ENCODE assay signal across 19 cellular contexts in genomic region chr12:51647647-51648046, GRCh38. TPM values are rescaled to one million over a fixed set of nuclear protein-coding genes. Genes with fewer than 3 reads are reported as not detected.
A peak's percentile ranks its signal among the peaks of the same experiment; 100 is the strongest.
DNase-seq lines count a peak whose midpoint lies in the region; ATAC-seq and TF ChIP-seq lines count a peak whose summit lies in the region.
"Had no signal": no experiment of that assay in that cellular context is flagged by ENCODE, and none has a peak within 500 bp of the region (broad histone marks: within the 10 kb centered on the region; RNA-seq: fewer than 3 reads in every experiment).

No MANE protein-coding gene starts in this region.

- no peak overlapping the region for H3K4me2 ChIP-seq in SK-N-SH
- H3K4me2 ChIP-seq in OCI-LY7 (ENCODE audit: low read length), result no peak overlapping the region
- H3K4me2 ChIP-seq: A549 had no signal

- H3K9me3 ChIP-seq in SK-N-SH (no peaks in the 10 kb centered on the region), OCI-LY7 (ENCODE audit: low read length) (no peaks in the 10 kb centered on the region)
- H3K9me3 ChIP-seq: A549, HAP-1 had no signal

- BruUV-seq in OCI-LY7 (replicated peaks; lab: Mats Ljungman, UMichigan), result no TSS peak

- intact Hi-C loops in OCI-LY7 (cut with micrococcal nuclease; ENCODE audit: unreplicated experiment), result no loop called here

- no peaks in the 10 kb centered on the region for H3K9me2 ChIP-seq in SK-N-SH
- H3K9me2 ChIP-seq in OCI-LY7 (ENCODE audit: insufficient read depth, low read length), result no peaks in the 10 kb centered on the region

- TF ChIP-seq RAD21 in SK-N-SH (IDR thresholded peaks at IDR 0.05; ENCODE audit: low read length), result no peak

- peaks cover 12% of the 10 kb centered on the region for H3K79me2 ChIP-seq in SK-N-SH (ENCODE audit: insufficient read depth)
- no peaks in the 10 kb centered on the region for H3K79me2 ChIP-seq in OCI-LY7 (ENCODE audit: insufficient read depth, low read depth, low read length)

- H3K4me1 ChIP-seq in SK-N-SH (ENCODE audit: control insufficient read depth in 1 of 2, insufficient read depth in 2 of 2, low read depth in 1 of 2, low read length in 1 of 2) (no peaks in the 10 kb centered on the region; a peak in 1 of 4 replicates), OCI-LY7 (ENCODE audit: insufficient read depth, low read length, poor library complexity, severe bottlenecking) (no peaks in the 10 kb centered on the region)
- H3K4me1 ChIP-seq: A549, Caco-2 had no signal

- no peaks in the 10 kb centered on the region for H3K27me3 ChIP-seq in SK-N-SH (ENCODE audit: insufficient read depth)

- no peak for ATAC-seq in SK-N-SH treated with all-trans-retinoic acid at 6 μM for 48 hours
- ATAC-seq: A549 had no signal

- H3K4me3 ChIP-seq in SK-N-SH (ENCODE audit: low read depth in 2 of 2, low read length in 1 of 2) (no peak overlapping the region), OCI-LY7 (ENCODE audit: low read depth, low read length, poor library complexity, severe bottlenecking) (no peak overlapping the region)
- H3K4me3 ChIP-seq: A549, HAP-1 had no signal

- H4K20me1 ChIP-seq in SK-N-SH (ENCODE audit: insufficient read depth), result peaks cover 9% of the 10 kb centered on the region; the same call in 1 of the 2 replicates
- H4K20me1 ChIP-seq in OCI-LY7 (ENCODE audit: insufficient read depth, low read length), result no peaks in the 10 kb centered on the region

- H2AFZ ChIP-seq in SK-N-SH (ENCODE audit: low read depth) (no peak overlapping the region), OCI-LY7 (ENCODE audit: low read length) (no peak overlapping the region)

- TF ChIP-seq CTCF in SK-N-SH (IDR thresholded peaks at IDR 0.05) (no peak), OCI-LY7 (conservative IDR thresholded peaks at IDR 0.05; ENCODE audit: low read length) (no peak)

- no peak for TF ChIP-seq EP300 in SK-N-SH (IDR thresholded peaks at IDR 0.05; ENCODE audit: borderline replicate concordance in 1 of 2, low read depth in 1 of 2, low read length in 1 of 2)

- H3K9ac ChIP-seq in SK-N-SH, result no peak overlapping the region

- POLR2A ChIA-PET in SK-N-SH (lab: Yijun Ruan, JAX) (no interaction called here), OCI-LY7 (lab: Charles Lee) (interaction anchor here (0.8 kb wide), 1 partner anchor 15 kb away, joined by 3 read pairs; no protein-coding TSS in a partner anchor)

- H3F3A ChIP-seq in SK-N-SH (replicated peaks; ENCODE audit: insufficient read depth), result no peaks in the 10 kb centered on the region

- no peaks in the 10 kb centered on the region for H3K36me3 ChIP-seq in SK-N-SH (replicated peaks in 1 of 2; ENCODE audit: control insufficient read depth in 1 of 2, insufficient read depth in 2 of 2, low read length in 1 of 2)
- no peaks in the 10 kb centered on the region for H3K36me3 ChIP-seq in OCI-LY7 (ENCODE audit: insufficient read depth, low read length)
- H3K36me3 ChIP-seq: HAP-1 had no signal

- H3K27ac ChIP-seq in SK-N-SH (ENCODE audit: low read depth in 2 of 2, low read length in 1 of 2) (no peak overlapping the region), cingulate gyrus (ENCODE audit: low read depth, low read length) (peak overlapping the region; percentile 3), OCI-LY7 (ENCODE audit: low read depth, low read length, poor library complexity, severe bottlenecking) (no peak overlapping the region)
- H3K27ac ChIP-seq: A549 had no signal

- 96% methylated on average over 4 of the region's 4 CpGs for WGBS in SK-N-SH (ENCODE audit: low lambda C conversion rate)

- CTCF ChIA-PET in SK-N-SH (lab: Yijun Ruan, JAX), result interaction anchor here (0.8 to 1.0 kb wide), 2 partner anchors 176 to 227 kb away, joined by 3 read pairs; no protein-coding TSS in a partner anchor
- CTCF ChIA-PET in OCI-LY7 (lab: Charles Lee; ENCODE audit: unreplicated experiment), result no interaction called here

- peak; percentile 28 for DNase-seq in SK-N-SH
- DNase-seq in left kidney (ENCODE audit: low read depth, low spot score), result peak; percentile 7
- DNase-seq in OCI-LY7 (ENCODE audit: low spot score), result no peak
- no peak for DNase-seq in activated CD8-positive, alpha-beta memory T cell treated with anti-CD3 and anti-CD28 coated beads, Interleukin-2, amount 50 U/mL, for 48 hours
- DNase-seq in NCI-H748 (lab: John Stamatoyannopoulos, UW; ENCODE audit: unreplicated experiment), result no peak
- DNase-seq: 8988T; ACHN; AML-193; C1 segment of cervical spinal cord; Caco-2; CD4-positive, alpha-beta memory T cell; DMS153; DND-41; GOT3; HFFc6 had no signal

TF ChIP-seq in SK-N-SH, 30 proteins besides CTCF, POLR2A, EP300 and RAD21:
- TF ChIP-seq SIN3A (IDR thresholded peaks at IDR 0.05; ENCODE audit: borderline replicate concordance, low read depth, low read length) (no peak), ZBTB33 (IDR thresholded peaks at IDR 0.05; ENCODE audit: borderline replicate concordance, low read depth) (no peak), MEF2A (IDR thresholded peaks at IDR 0.05; ENCODE audit: borderline replicate concordance, low read depth) (no peak), POLR2AphosphoS5 (IDR thresholded peaks at IDR 0.05; ENCODE audit: low read depth, low read length) (no peak), TAF1 (IDR thresholded peaks at IDR 0.05; ENCODE audit: borderline replicate concordance, low read depth, low read length) (no peak), CHD2 (IDR thresholded peaks at IDR 0.05; ENCODE audit: low read length, partially characterized antibody) (no peak)

TF ChIP-seq in SK-N-SH treated with all-trans-retinoic acid at 6 μM for 48 hours, 23 proteins besides CTCF, POLR2A, EP300 and RAD21:
- TF ChIP-seq TCF4 (CRISPR knock-in tag; IDR thresholded peaks at IDR 0.05; ENCODE audit: borderline replicate concordance) (no peak), ZNF565 (CRISPR knock-in tag; conservative IDR thresholded peaks at IDR 0.05; ENCODE audit: low read depth) (no peak), PPARA (CRISPR knock-in tag; IDR thresholded peaks at IDR 0.05; ENCODE audit: borderline replicate concordance) (no peak)

RNA-seq across cellular contexts. Expression of gene SCN8A, which starts 56.6 kb away (rescaled TPM):
- 7.1 and 9.7 TPM in 2 replicates for polyA plus RNA-seq in SK-N-SH (2012; rRNA removed)
- 3.7 and 4.8 TPM in 2 replicates for polyA plus RNA-seq in SK-N-SH (2012; cell fraction: cytosol; rRNA removed)
- 26.8 and 39.9 TPM in 2 replicates for polyA plus RNA-seq in SK-N-SH (2012; cell fraction: nucleus; rRNA removed)
- 0.88 and 5.9 TPM in 2 replicates for total RNA-seq in OCI-LY7 (2014; rRNA removed; shearing (Covaris generic))
- 2.6 and 3.5 TPM in 2 replicates for total RNA-seq in OCI-LY7 (2022)

Comparison
In these comparisons a context has a peak if more than half of its experiments do, and no peak if none do; other contexts are left out.
1. DNase-seq: peak in SK-N-SH (single experiment) and left kidney (single experiment); none in OCI-LY7 (single experiment), activated CD8-positive, alpha-beta memory T cell treated with anti-CD3 and anti-CD28 coated beads, Interleukin-2, amount 50 U/mL, for 48 hours (single experiment) and NCI-H748 (single experiment).